8 cellular contexts compared by ENCODE assay signal in the genomic region with DNA sequence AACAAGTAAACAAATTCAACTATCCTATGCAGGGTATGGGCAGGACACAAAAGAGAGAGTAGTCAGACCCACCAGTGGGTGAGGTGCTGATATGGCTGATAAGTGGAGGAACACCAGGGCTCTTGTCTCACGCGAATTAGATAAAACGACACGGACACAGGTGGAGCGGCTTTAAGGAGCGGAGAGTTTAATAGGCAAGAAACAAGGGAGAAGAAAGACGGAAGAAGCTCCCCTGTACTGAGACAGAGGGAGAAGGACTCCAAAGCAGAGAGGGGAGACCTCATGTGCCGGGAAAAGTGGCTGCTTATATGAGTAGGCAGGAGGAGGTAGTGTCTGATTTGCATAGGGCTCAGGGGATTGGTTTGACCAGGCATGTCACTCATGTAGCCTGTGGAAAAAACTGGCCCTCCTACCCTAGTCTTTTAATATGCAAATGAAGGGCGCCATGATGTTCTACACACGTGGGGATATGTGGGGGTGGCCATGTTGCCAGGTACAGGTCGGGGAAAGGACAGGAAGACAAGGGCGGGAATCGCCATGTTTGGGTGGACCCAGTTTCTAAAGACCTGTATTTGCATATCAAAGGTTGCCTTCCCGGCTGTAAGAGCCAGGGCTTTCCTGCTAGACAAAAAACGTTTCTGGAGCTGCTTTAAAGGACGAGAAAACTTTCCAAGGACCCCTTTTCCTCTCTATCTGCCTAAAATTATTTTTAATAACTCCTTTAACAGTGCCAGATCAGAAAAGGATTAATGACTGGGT. TPM values are rescaled to one million over a fixed set of nuclear protein-coding genes. Genes with fewer than 3 reads are reported as not detected.
A peak's percentile ranks its signal among the peaks of the same experiment; 100 is the strongest.
DNase-seq lines count a peak whose midpoint lies in the region; ATAC-seq and TF ChIP-seq lines count a peak whose summit lies in the region.

No MANE protein-coding gene starts in this region.

- WGBS in HUES64, result under 1% methylated on average over 16 of the region's 16 CpGs
- 3% methylated on average over 16 of the region's 16 CpGs for WGBS in prostate gland
- 3% methylated on average over 16 of the region's 16 CpGs for WGBS in urinary bladder

- peak overlapping the region; percentile 93 for H3K27ac ChIP-seq in HUES64 (ENCODE audit: low read depth, low read length)
- no peak overlapping the region for H3K27ac ChIP-seq in SJCRH30
- H3K27ac ChIP-seq in prostate gland, result peak overlapping the region; percentile 81 to 82
- peak overlapping the region; percentile 62 for H3K27ac ChIP-seq in urinary bladder (ENCODE audit: low read depth)

- H3K36me3 ChIP-seq in HUES64 (ENCODE audit: insufficient read depth, low read length) (no peaks in the 10 kb centered on the region), SJCRH30 (no peaks in the 10 kb centered on the region), adipocyte (ENCODE audit: control insufficient read depth, insufficient read depth, low read length, severe bottlenecking) (no peaks in the 10 kb centered on the region), prostate gland (no peaks in the 10 kb centered on the region), urinary bladder (ENCODE audit: insufficient read depth) (no peaks in the 10 kb centered on the region)

- H3K4me3 ChIP-seq in HUES64 (ENCODE audit: low read length) (peak overlapping the region; percentile 67), SJCRH30 (peak overlapping the region; percentile 45), adipocyte (ENCODE audit: low read length) (peak overlapping the region; percentile 75), prostate gland (peak overlapping the region; percentile 16 to 34), urinary bladder (ENCODE audit: low read depth, low read length) (no peak overlapping the region)

- H3K27me3 ChIP-seq in HUES64 (ENCODE audit: insufficient read depth, low read length) (no peaks in the 10 kb centered on the region), SJCRH30 (no peaks in the 10 kb centered on the region), adipocyte (replicated peaks; ENCODE audit: control insufficient read depth, insufficient read depth, low read length) (peaks cover 12% of the 10 kb centered on the region), prostate gland (replicated peaks; ENCODE audit: insufficient read depth) (no peaks in the 10 kb centered on the region)

- H3K9me3 ChIP-seq in HUES64 (ENCODE audit: insufficient read depth, low read depth, low read length) (no peaks in the 10 kb centered on the region), SJCRH30 (replicated peaks) (no peaks in the 10 kb centered on the region), adipocyte (ENCODE audit: control insufficient read depth, low read length) (no peaks in the 10 kb centered on the region), prostate gland (no peaks in the 10 kb centered on the region)

- H3K4me1 ChIP-seq in HUES64 (ENCODE audit: insufficient read depth, low read length) (peaks cover 21% of the 10 kb centered on the region), SJCRH30 (no peaks in the 10 kb centered on the region), adipocyte (ENCODE audit: control insufficient read depth, insufficient read depth, low read length) (peaks cover 5% of the 10 kb centered on the region), prostate gland (replicated peaks) (no peaks in the 10 kb centered on the region), urinary bladder (ENCODE audit: insufficient read depth) (no peaks in the 10 kb centered on the region)

- peak; percentile 39 for DNase-seq in COLO668 (lab: John Stamatoyannopoulos, UW; ENCODE audit: unreplicated experiment)
- peak; percentile 79 to 84 for DNase-seq in SJCRH30
- peak; percentile 56 for DNase-seq in adipocyte (ENCODE audit: low read depth)
- peak; percentile 75 for DNase-seq in left cardiac atrium
- DNase-seq in prostate gland (ENCODE audit: low spot score), result peak; percentile 93

- ATAC-seq in GM21381 (IDR thresholded peaks at IDR 0.05; ENCODE audit: unreplicated experiment), result peak; percentile 70
- ATAC-seq in left cardiac atrium, result peak; percentile 91 to 95

- TF ChIP-seq CTCF in prostate gland (IDR thresholded peaks at IDR 0.05), result no peak

- intact Hi-C loops in left cardiac atrium (cut with DNase I) (no loop called here), prostate gland (cut with DNase I) (no loop called here)

- H3K9ac ChIP-seq in HUES64 (ENCODE audit: low read depth, low read length), result peak overlapping the region; percentile 94
- H3K9ac ChIP-seq in adipocyte (ENCODE audit: low read length), result peak overlapping the region; percentile 11

- TF ChIP-seq POLR2A in prostate gland (IDR thresholded peaks at IDR 0.05), result peak; percentile 92

RNA-seq across cellular contexts. Expression of a gene that starts 28.8 kb away (rescaled TPM):
- polyA plus RNA-seq in HUES64 (2013, experiment 1 of 2), result 0.20 TPM
- polyA plus RNA-seq in HUES64 (2013, experiment 2 of 2), result 0.19 TPM
- total RNA-seq in SJCRH30 (2014; rRNA removed; shearing (Covaris generic)), result not detected in 2 replicates
- total RNA-seq in left cardiac atrium, result under 1 TPM; 0.26 to 0.38 TPM
- total RNA-seq in prostate gland, result 1 to 10 TPM in 1 of 2 donors, under 1 TPM in 1; 0.09 to 6.8 TPM
- total RNA-seq in urinary bladder, result 0.48 TPM
- 0.15 TPM for polyA plus RNA-seq in urinary bladder

RNA-seq across cellular contexts. Expression of a gene that starts 39.4 kb away (rescaled TPM):
- 908 TPM for polyA plus RNA-seq in HUES64 (2013, experiment 1 of 2)
- 975 TPM for polyA plus RNA-seq in HUES64 (2013, experiment 2 of 2)
- total RNA-seq in SJCRH30 (2014; rRNA removed; shearing (Covaris generic)), result 1,205 and 1,219 TPM in 2 replicates
- total RNA-seq in left cardiac atrium, result 100 to 1,000 TPM; 254 TPM
- total RNA-seq in prostate gland, result 100 to 1,000 TPM; 411 to 423 TPM
- total RNA-seq in urinary bladder, result 504 TPM
- polyA plus RNA-seq in urinary bladder, result 476 TPM

Comparison
In these comparisons a context has a peak if more than half of its experiments do, and no peak if none do; other contexts are left out.
1. DNase-seq: peak in every context shown above with its lines; median percentile 93 in prostate gland; 82 in SJCRH30; 75 in left cardiac atrium; 56 in adipocyte; 39 in COLO668.